ENCODE assay signal across 9 cellular contexts in genomic region chr5:174735498-174736350, GRCh38. TPM values are rescaled to one million over a fixed set of nuclear protein-coding genes. Genes with fewer than 3 reads are reported as not detected.
DNase-seq lines count a peak whose midpoint lies in the region; ATAC-seq and TF ChIP-seq lines count a peak whose summit lies in the region.
"Had no signal": no experiment of that assay in that cellular context is flagged by ENCODE, and none has a peak within 500 bp of the region (broad histone marks: within the 10 kb centered on the region; RNA-seq: fewer than 3 reads in every experiment).

No MANE protein-coding gene starts in this region.

- no peak overlapping the region for H3K27ac ChIP-seq in osteoblast (ENCODE audit: low read depth, low read length)

- H3K27me3 ChIP-seq in GM06990 (replicated peaks; ENCODE audit: control insufficient read depth, insufficient read depth, low read length) (no peaks in the 10 kb centered on the region; the same call in 1 of the 2 replicates), osteoblast (ENCODE audit: insufficient read depth, low read length) (peaks cover 43% of the 10 kb centered on the region)

- no peaks in the 10 kb centered on the region for H3K9me3 Mint-ChIP-seq in endothelial cell (ENCODE audit: unreplicated experiment)

- no peaks in the 10 kb centered on the region for H3K36me3 Mint-ChIP-seq in endothelial cell (ENCODE audit: low read depth, unreplicated experiment)

- H3K27ac Mint-ChIP-seq in endothelial cell (ENCODE audit: unreplicated experiment), result no peak overlapping the region

- H3K4me2 ChIP-seq in osteoblast (ENCODE audit: insufficient read depth, low read length), result no peak overlapping the region

- peak; percentile 21 for TF ChIP-seq CTCF in GM06990 (IDR thresholded peaks at IDR 0.05; ENCODE audit: insufficient read depth, low read length, poor library complexity, severe bottlenecking)
- TF ChIP-seq CTCF in endothelial cell (IDR thresholded peaks at IDR 0.05; ENCODE audit: unreplicated experiment), result peak; percentile 33
- peak; percentile 25 for TF ChIP-seq CTCF in osteoblast (IDR thresholded peaks at IDR 0.05; ENCODE audit: extremely low read depth, low read depth, low read length)

- H3K4me3 ChIP-seq in GM06990 (replicated peaks; ENCODE audit: low read depth, low read length) (no peak overlapping the region), osteoblast (ENCODE audit: insufficient read depth, low read length) (no peak overlapping the region)

- no peaks in the 10 kb centered on the region for H3K4me1 ChIP-seq in osteoblast (ENCODE audit: insufficient read depth, low read length)

- H3K9me3 ChIP-seq in osteoblast (ENCODE audit: low read depth, low read length), result no peaks in the 10 kb centered on the region

- no peak for ATAC-seq in GM21786 (IDR thresholded peaks at IDR 0.05; ENCODE audit: unreplicated experiment)

- H3K36me3 ChIP-seq in GM06990 (ENCODE audit: control insufficient read depth, insufficient read depth, low read length) (no peaks in the 10 kb centered on the region), osteoblast (ENCODE audit: insufficient read depth, low read length) (no peaks in the 10 kb centered on the region)

- H3K4me3 Mint-ChIP-seq in endothelial cell (ENCODE audit: unreplicated experiment), result peak overlapping the region; percentile 77

- peaks cover 13% of the 10 kb centered on the region for H3K4me1 Mint-ChIP-seq in endothelial cell (ENCODE audit: unreplicated experiment)

- no peaks in the 10 kb centered on the region for H3K79me2 ChIP-seq in osteoblast (ENCODE audit: insufficient read depth, low read length)

- peaks cover 22% of the 10 kb centered on the region for H3K27me3 Mint-ChIP-seq in endothelial cell (ENCODE audit: unreplicated experiment)

- no peak for DNase-seq in GM06990 (ENCODE audit: extremely low read depth, insufficient read length)
- DNase-seq in NCI-H69 (lab: John Stamatoyannopoulos, UW), result peak; percentile 89
- no peak for DNase-seq in endothelial cell (ENCODE audit: low spot score)
- no peak for DNase-seq in osteoblast (ENCODE audit: insufficient read length, low spot score, missing footprints)
- no peak for DNase-seq in GM03348 (ENCODE audit: low spot score)
- no peak for DNase-seq in activated CD4-positive, alpha-beta T cell treated with anti-CD3 and anti-CD28 coated beads for 4 hours
- DNase-seq in stimulated activated CD4-positive, alpha-beta T cell treated with anti-CD3 and anti-CD28 coated beads, Interleukin-1b, Interleukin-23, amount 100 ng/mL, for 48 hours, result no peak
- DNase-seq: NCI-H1436 had no signal

- no peak overlapping the region for H2AFZ ChIP-seq in osteoblast (ENCODE audit: low read length)

- H4K20me1 ChIP-seq in osteoblast (ENCODE audit: insufficient read depth, low read length), result no peaks in the 10 kb centered on the region

RNA-seq across cellular contexts. Expression of gene MSX2, which starts 11.3 kb away (rescaled TPM):
- total RNA-seq in endothelial cell (ENCODE audit: unreplicated experiment), result 0.56 TPM
- 1.5 and 2.2 TPM in 2 replicates for total RNA-seq in osteoblast
